ENCODE assay signal across 17 cellular contexts in the genomic region with DNA sequence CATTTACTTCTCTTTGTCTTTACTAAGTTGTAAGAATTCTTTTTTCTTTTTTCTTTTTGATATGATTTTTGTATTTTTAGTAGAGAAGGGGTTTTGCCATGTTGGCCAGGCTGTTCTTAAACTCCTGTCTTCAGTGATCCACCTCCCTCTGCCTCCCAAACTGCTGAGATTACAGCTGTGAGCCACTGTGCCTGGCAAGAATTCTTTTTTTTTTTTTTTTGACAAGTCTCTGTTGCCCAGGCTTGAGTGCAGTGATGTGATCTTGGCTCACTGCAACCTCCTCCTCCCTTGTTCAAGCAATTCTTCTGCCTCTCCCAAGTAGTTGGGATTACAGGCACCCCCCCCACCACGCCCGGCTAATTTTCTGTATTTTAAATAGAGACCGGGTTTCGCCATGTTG. TPM values are rescaled to one million over a fixed set of nuclear protein-coding genes. Genes with fewer than 3 reads are reported as not detected.
A peak's percentile ranks its signal among the peaks of the same experiment; 100 is the strongest.
DNase-seq lines count a peak whose midpoint lies in the region; ATAC-seq and TF ChIP-seq lines count a peak whose summit lies in the region.
"Had no signal": no experiment of that assay in that cellular context is flagged by ENCODE, and none has a peak within 500 bp of the region (broad histone marks: within the 10 kb centered on the region; RNA-seq: fewer than 3 reads in every experiment).

No MANE protein-coding gene starts in this region.

- TF ChIP-seq CTCF in GM23338 (conservative IDR thresholded peaks at IDR 0.05; ENCODE audit: low read depth in 2 of 2) (no peak), osteocyte (IDR thresholded peaks at IDR 0.05) (no peak), thyroid gland (IDR thresholded peaks at IDR 0.05) (no peak)

- WGBS in thyroid gland, 2 donors: 96 to 97% methylated on average over 4 of the region's 4 CpGs

- H3K27me3 Mint-ChIP-seq in activated naive CD4-positive, alpha-beta T cell treated with anti-CD3 and anti-CD28 coated beads, Interleukin-2, amount 50 U/mL, for 24 hours: no peaks in the 10 kb centered on the region
- H3K27me3 Mint-ChIP-seq in GM23338 (ENCODE audit: insufficient read depth, low read depth, poor library complexity): peaks cover 37% of the 10 kb centered on the region
- no peaks in the 10 kb centered on the region for H3K27me3 Mint-ChIP-seq in activated naive CD8-positive, alpha-beta T cell treated with anti-CD3 and anti-CD28 coated beads for 36 hours
- H3K27me3 Mint-ChIP-seq in osteocyte (ENCODE audit: unreplicated experiment): no peaks in the 10 kb centered on the region
- H3K27me3 Mint-ChIP-seq: CD4-positive, alpha-beta memory T cell had no signal

- peaks cover 94% of the 10 kb centered on the region for H4K20me1 ChIP-seq in GM23338 (replicated peaks; ENCODE audit: insufficient read depth)

- H3K4me3 ChIP-seq in GM23338 (peak overlapping the region; percentile 30; the same call in 1 of the 2 replicates), thyroid gland (replicated peaks in 1 of 3) (no peak overlapping the region)

- TF ChIP-seq POLR2A in thyroid gland (IDR thresholded peaks at IDR 0.05): no peak

- peak overlapping the region; percentile 36 for H3K4me2 ChIP-seq in GM23338

- peaks cover 57% of the 10 kb centered on the region for H3K4me1 ChIP-seq in GM23338 (ENCODE audit: insufficient read depth)
- H3K4me1 ChIP-seq in thyroid gland: no peaks in the 10 kb centered on the region

- no peak overlapping the region for H2AFZ ChIP-seq in GM23338

- no peaks in the 10 kb centered on the region for H3K9me2 ChIP-seq in GM23338 (ENCODE audit: insufficient read depth)

- intact Hi-C loops in thyroid gland (cut with DNase I): no loop called here

- no peak for DNase-seq in activated naive CD4-positive, alpha-beta T cell treated with anti-CD3 and anti-CD28 coated beads, Interleukin-2, amount 50 U/mL, for 16 hours
- DNase-seq in GM23338 (ENCODE audit: low spot score) (no peak), osteocyte (ENCODE audit: extremely low spot score, unreplicated experiment) (no peak), thyroid gland (no peak), NCI-H1092 (lab: John Stamatoyannopoulos, UW) (no peak)
- DNase-seq in activated naive CD8-positive, alpha-beta T cell treated with anti-CD3 and anti-CD28 coated beads for 36 hours: no peak
- no peak for DNase-seq in stimulated activated CD4-positive, alpha-beta T cell treated with anti-CD3 and anti-CD28 coated beads, Interleukin-12 subunit alpha, Interleukin-12 subunit beta, amount 100 ng/mL, for 4 hours
- DNase-seq: CD4-positive, alpha-beta memory T cell; DMS79 treated with DMSO at 0.1 percent for 48 hours; GDM1; GOT3; NCI-H187 treated with DMSO at 0.1 percent for 48 hours; NCI-H446; NCI-H748 treated with DMSO at 0.1 percent for 48 hours; SHP77 had no signal

- peaks cover 39% of the 10 kb centered on the region for H3K36me3 Mint-ChIP-seq in activated naive CD4-positive, alpha-beta T cell treated with anti-CD3 and anti-CD28 coated beads, Interleukin-2, amount 50 U/mL, for 24 hours
- peaks cover 97% of the 10 kb centered on the region for H3K36me3 Mint-ChIP-seq in GM23338 (ENCODE audit: low read depth)
- H3K36me3 Mint-ChIP-seq in activated naive CD8-positive, alpha-beta T cell treated with anti-CD3 and anti-CD28 coated beads for 36 hours: peaks cover 79% of the 10 kb centered on the region
- peaks cover 61% of the 10 kb centered on the region for H3K36me3 Mint-ChIP-seq in osteocyte (ENCODE audit: unreplicated experiment)

- no peaks in the 10 kb centered on the region for H3K27me3 ChIP-seq in GM23338 (ENCODE audit: insufficient read depth)
- no peaks in the 10 kb centered on the region for H3K27me3 ChIP-seq in thyroid gland

- H3K79me2 ChIP-seq in GM23338 (replicated peaks; ENCODE audit: insufficient read depth): peaks cover 95% of the 10 kb centered on the region

- peak overlapping the region; percentile 33 for H3K4me3 Mint-ChIP-seq in activated naive CD4-positive, alpha-beta T cell treated with anti-CD3 and anti-CD28 coated beads, Interleukin-2, amount 50 U/mL, for 24 hours
- peak overlapping the region; percentile 32; the same call in 2 of the 3 replicates for H3K4me3 Mint-ChIP-seq in GM23338
- H3K4me3 Mint-ChIP-seq in activated naive CD8-positive, alpha-beta T cell treated with anti-CD3 and anti-CD28 coated beads for 36 hours: peak overlapping the region; percentile 14
- H3K4me3 Mint-ChIP-seq in osteocyte (ENCODE audit: unreplicated experiment): no peak overlapping the region

- no peaks in the 10 kb centered on the region for H3K9me3 ChIP-seq in thyroid gland

- no peaks in the 10 kb centered on the region for H3K9me3 Mint-ChIP-seq in activated naive CD4-positive, alpha-beta T cell treated with anti-CD3 and anti-CD28 coated beads, Interleukin-2, amount 50 U/mL, for 24 hours
- peaks cover 3% of the 10 kb centered on the region; the same call in 1 of the 3 replicates for H3K9me3 Mint-ChIP-seq in GM23338
- no peaks in the 10 kb centered on the region for H3K9me3 Mint-ChIP-seq in activated naive CD8-positive, alpha-beta T cell treated with anti-CD3 and anti-CD28 coated beads for 36 hours
- no peaks in the 10 kb centered on the region for H3K9me3 Mint-ChIP-seq in osteocyte (ENCODE audit: unreplicated experiment)
- H3K9me3 Mint-ChIP-seq: CD4-positive, alpha-beta memory T cell had no signal

- peaks cover 95% of the 10 kb centered on the region for H3K36me3 ChIP-seq in GM23338 (ENCODE audit: insufficient read depth)
- H3K36me3 ChIP-seq in thyroid gland: peaks cover 59 to 81% of the 10 kb centered on the region in 2 donors

- H3F3A ChIP-seq in GM23338 (replicated peaks; ENCODE audit: low read depth): peaks cover 69% of the 10 kb centered on the region

- H3K27ac ChIP-seq in GM23338 (ENCODE audit: low read depth) (no peak overlapping the region), thyroid gland (no peak overlapping the region)

- peak overlapping the region; percentile 59 for H3K27ac Mint-ChIP-seq in activated naive CD4-positive, alpha-beta T cell treated with anti-CD3 and anti-CD28 coated beads, Interleukin-2, amount 50 U/mL, for 24 hours
- H3K27ac Mint-ChIP-seq in GM23338 (no peak overlapping the region; the same call in 1 of the 2 replicates), osteocyte (ENCODE audit: unreplicated experiment) (peak overlapping the region; percentile 31)
- H3K27ac Mint-ChIP-seq in activated naive CD8-positive, alpha-beta T cell treated with anti-CD3 and anti-CD28 coated beads for 36 hours: peak overlapping the region; percentile 31

- peaks cover 59% of the 10 kb centered on the region for H3K4me1 Mint-ChIP-seq in activated naive CD4-positive, alpha-beta T cell treated with anti-CD3 and anti-CD28 coated beads, Interleukin-2, amount 50 U/mL, for 24 hours
- H3K4me1 Mint-ChIP-seq in GM23338 (peaks cover 56% of the 10 kb centered on the region), osteocyte (ENCODE audit: unreplicated experiment) (peaks cover 33% of the 10 kb centered on the region)
- H3K4me1 Mint-ChIP-seq in activated naive CD8-positive, alpha-beta T cell treated with anti-CD3 and anti-CD28 coated beads for 36 hours: peaks cover 64% of the 10 kb centered on the region

- ATAC-seq in GM23338: no peak
- ATAC-seq: Panc1 had no signal

TF ChIP-seq in GM23338, 12 proteins besides CTCF, POLR2A, EP300 and RAD21 (continues in another document):
- no peak for TF ChIP-seq ZNF331 (CRISPR knock-in tag; IDR thresholded peaks at IDR 0.05; ENCODE audit: low read depth)
- no peak for TF ChIP-seq JUNB (IDR thresholded peaks at IDR 0.05; ENCODE audit: unreplicated experiment)
- TF ChIP-seq, protein P1, sequence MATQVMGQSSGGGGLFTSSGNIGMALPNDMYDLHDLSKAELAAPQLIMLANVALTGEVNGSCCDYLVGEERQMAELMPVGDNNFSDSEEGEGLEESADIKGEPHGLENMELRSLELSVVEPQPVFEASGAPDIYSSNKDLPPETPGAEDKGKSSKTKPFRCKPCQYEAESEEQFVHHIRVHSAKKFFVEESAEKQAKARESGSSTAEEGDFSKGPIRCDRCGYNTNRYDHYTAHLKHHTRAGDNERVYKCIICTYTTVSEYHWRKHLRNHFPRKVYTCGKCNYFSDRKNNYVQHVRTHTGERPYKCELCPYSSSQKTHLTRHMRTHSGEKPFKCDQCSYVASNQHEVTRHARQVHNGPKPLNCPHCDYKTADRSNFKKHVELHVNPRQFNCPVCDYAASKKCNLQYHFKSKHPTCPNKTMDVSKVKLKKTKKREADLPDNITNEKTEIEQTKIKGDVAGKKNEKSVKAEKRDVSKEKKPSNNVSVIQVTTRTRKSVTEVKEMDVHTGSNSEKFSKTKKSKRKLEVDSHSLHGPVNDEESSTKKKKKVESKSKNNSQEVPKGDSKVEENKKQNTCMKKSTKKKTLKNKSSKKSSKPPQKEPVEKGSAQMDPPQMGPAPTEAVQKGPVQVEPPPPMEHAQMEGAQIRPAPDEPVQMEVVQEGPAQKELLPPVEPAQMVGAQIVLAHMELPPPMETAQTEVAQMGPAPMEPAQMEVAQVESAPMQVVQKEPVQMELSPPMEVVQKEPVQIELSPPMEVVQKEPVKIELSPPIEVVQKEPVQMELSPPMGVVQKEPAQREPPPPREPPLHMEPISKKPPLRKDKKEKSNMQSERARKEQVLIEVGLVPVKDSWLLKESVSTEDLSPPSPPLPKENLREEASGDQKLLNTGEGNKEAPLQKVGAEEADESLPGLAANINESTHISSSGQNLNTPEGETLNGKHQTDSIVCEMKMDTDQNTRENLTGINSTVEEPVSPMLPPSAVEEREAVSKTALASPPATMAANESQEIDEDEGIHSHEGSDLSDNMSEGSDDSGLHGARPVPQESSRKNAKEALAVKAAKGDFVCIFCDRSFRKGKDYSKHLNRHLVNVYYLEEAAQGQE (IDR thresholded peaks at IDR 0.05; ENCODE audit: unreplicated experiment): no peak
- TF ChIP-seq, protein P2, sequence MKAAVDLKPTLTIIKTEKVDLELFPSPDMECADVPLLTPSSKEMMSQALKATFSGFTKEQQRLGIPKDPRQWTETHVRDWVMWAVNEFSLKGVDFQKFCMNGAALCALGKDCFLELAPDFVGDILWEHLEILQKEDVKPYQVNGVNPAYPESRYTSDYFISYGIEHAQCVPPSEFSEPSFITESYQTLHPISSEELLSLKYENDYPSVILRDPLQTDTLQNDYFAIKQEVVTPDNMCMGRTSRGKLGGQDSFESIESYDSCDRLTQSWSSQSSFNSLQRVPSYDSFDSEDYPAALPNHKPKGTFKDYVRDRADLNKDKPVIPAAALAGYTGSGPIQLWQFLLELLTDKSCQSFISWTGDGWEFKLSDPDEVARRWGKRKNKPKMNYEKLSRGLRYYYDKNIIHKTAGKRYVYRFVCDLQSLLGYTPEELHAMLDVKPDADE (IDR thresholded peaks at IDR 0.05): no peak

RNA-seq across cellular contexts. Expression of a gene that starts 9.9 kb away (rescaled TPM):
- 2,727 and 5,242 TPM in 2 replicates for total RNA-seq in GM23338 (2014; rRNA removed; shearing (Covaris generic))
- 3,739 and 3,980 TPM in 2 replicates for polyA plus RNA-seq in GM23338 (2016; fragmentation: Nextera tagmentation; extraction: Ambion mirVana)
- total RNA-seq in activated naive CD8-positive, alpha-beta T cell treated with anti-CD3 and anti-CD28 coated beads for 36 hours: 1,000 to 10,000 TPM; 4,728 to 4,890 TPM
- total RNA-seq in osteocyte (1,157 and 1,175 TPM in 2 replicates), thyroid gland (100 to 1,000 TPM; 455 to 777 (median 561) TPM)

RNA-seq across cellular contexts. Expression of a gene that starts 21.8 kb away (rescaled TPM):
- total RNA-seq in GM23338 (2014; rRNA removed; shearing (Covaris generic)): 0.56 TPM in 1 of 2 replicates, not detected in the other
- 0.75 and 0.86 TPM in 2 replicates for polyA plus RNA-seq in GM23338 (2016; fragmentation: Nextera tagmentation; extraction: Ambion mirVana)
- under 1 TPM; 0.21 to 0.28 TPM for total RNA-seq in activated naive CD8-positive, alpha-beta T cell treated with anti-CD3 and anti-CD28 coated beads for 36 hours
- 5.9 and 6.0 TPM in 2 replicates for total RNA-seq in osteocyte
- 1 to 10 TPM in 2 of 4 donors, under 1 TPM in 1, not detected in 1; 0.67 to 1.4 (median 1.0) TPM for total RNA-seq in thyroid gland
